Comparison of ENCODE assay signal across 1 cellular context in genomic region chr17:14297161-14297851, GRCh38.
TF ChIP-seq lines count a peak whose summit lies in the region.

No MANE protein-coding gene starts in this region.

TF ChIP-seq in HepG2, 621 proteins besides CTCF, POLR2A, EP300 and RAD21 (continued from another document and continues in another):
- peak; percentile 100 for TF ChIP-seq UBTF (CRISPR knock-in tag; IDR thresholded peaks at IDR 0.05)
- TF ChIP-seq SSRP1 (CRISPR knock-in tag; IDR thresholded peaks at IDR 0.05): no peak; the same call in 1 of the 2 replicates
- TF ChIP-seq BCLAF1 (IDR thresholded peaks at IDR 0.05): no peak
- TF ChIP-seq ZNF224 (CRISPR knock-in tag; IDR thresholded peaks at IDR 0.05): no peak; the same call in 1 of the 2 replicates
- no peak for TF ChIP-seq ZKSCAN5 (CRISPR knock-in tag; IDR thresholded peaks at IDR 0.05)
- no peak for TF ChIP-seq ZBTB34 (CRISPR knock-in tag; IDR thresholded peaks at IDR 0.05)
- TF ChIP-seq GATAD2A (CRISPR knock-in tag; IDR thresholded peaks at IDR 0.05): no peak
- TF ChIP-seq REST (IDR thresholded peaks at IDR 0.05; ENCODE audit: borderline replicate concordance in 1 of 2, low read depth in 1 of 2, low read length in 2 of 2): no peak
- no peak for TF ChIP-seq CENPX (CRISPR knock-in tag; IDR thresholded peaks at IDR 0.05)
- no peak for TF ChIP-seq ZBTB46 (CRISPR knock-in tag; IDR thresholded peaks at IDR 0.05; ENCODE audit: borderline replicate concordance)
- no peak for TF ChIP-seq ZNF124 (CRISPR knock-in tag; IDR thresholded peaks at IDR 0.05)
- no peak for TF ChIP-seq KIAA2018 (CRISPR knock-in tag; IDR thresholded peaks at IDR 0.05; ENCODE audit: borderline replicate concordance)
- peak; percentile 29; the same call in 1 of the 2 replicates for TF ChIP-seq TFDP2 (CRISPR knock-in tag; IDR thresholded peaks at IDR 0.05)
- TF ChIP-seq KDM6A (CRISPR knock-in tag; IDR thresholded peaks at IDR 0.05; ENCODE audit: low read depth): 0 out of 2 replicates have a peak, but pooled peaks have one; percentile 23
- no peak for TF ChIP-seq PCBP2 (optimal IDR thresholded peaks at IDR 0.05; ENCODE audit: low read depth, low read length, poor library complexity, severe bottlenecking)
- TF ChIP-seq SOX6 (IDR thresholded peaks at IDR 0.05): no peak
- TF ChIP-seq SOX6 (CRISPR knock-in tag; IDR thresholded peaks at IDR 0.05): peak; percentile 69
- TF ChIP-seq RCOR2 (CRISPR knock-in tag; IDR thresholded peaks at IDR 0.05): no peak
- peak; percentile 87 for TF ChIP-seq ZNF501 (CRISPR knock-in tag; IDR thresholded peaks at IDR 0.05)
- peak; percentile 69 for TF ChIP-seq ZNF205 (CRISPR knock-in tag; IDR thresholded peaks at IDR 0.05)
- peak; percentile 35; the same call in 1 of the 2 replicates for TF ChIP-seq ZNF678 (CRISPR knock-in tag; IDR thresholded peaks at IDR 0.05)
- peak; percentile 74 for TF ChIP-seq ZNF280B (CRISPR knock-in tag; IDR thresholded peaks at IDR 0.05; ENCODE audit: borderline replicate concordance)
- 0 out of 2 replicates have a peak, but pooled peaks have one; percentile 20 for TF ChIP-seq NFE2L1 (CRISPR knock-in tag; IDR thresholded peaks at IDR 0.05; ENCODE audit: borderline replicate concordance)
- peak; percentile 46; the same call in 1 of the 2 replicates for TF ChIP-seq KAT8 (CRISPR knock-in tag; IDR thresholded peaks at IDR 0.05)
- 0 out of 2 replicates have a peak, but pooled peaks have one; percentile 57 for TF ChIP-seq HIC2 (CRISPR knock-in tag; IDR thresholded peaks at IDR 0.05; ENCODE audit: low read depth)
